Comparison of ENCODE assay signal across 11 cellular contexts in the genomic region with DNA sequence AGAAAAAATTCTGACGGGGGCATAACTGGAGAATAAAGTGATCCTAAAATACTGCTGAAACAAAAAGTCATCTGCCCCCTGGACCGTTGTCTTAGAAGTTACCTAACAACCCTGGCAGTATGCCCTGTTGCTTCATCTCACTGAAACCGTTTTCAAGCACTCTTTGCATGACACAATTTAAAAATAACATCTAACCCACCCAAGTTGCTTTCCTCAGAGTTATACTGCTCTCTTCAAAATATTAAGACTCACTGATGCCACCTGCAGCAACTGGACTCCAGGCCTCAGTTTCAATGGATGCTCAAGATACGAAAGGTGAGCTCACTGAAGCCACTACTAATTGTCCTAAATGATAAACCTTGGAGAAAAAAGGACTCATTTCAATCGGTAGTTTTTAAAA. TPM values are rescaled to one million over a fixed set of nuclear protein-coding genes. Genes with fewer than 3 reads are reported as not detected.
DNase-seq lines count a peak whose midpoint lies in the region; ATAC-seq and TF ChIP-seq lines count a peak whose summit lies in the region.
"Had no signal": no experiment of that assay in that cellular context is flagged by ENCODE, and none has a peak within 500 bp of the region (broad histone marks: within the 10 kb centered on the region; RNA-seq: fewer than 3 reads in every experiment).

No MANE protein-coding gene starts in this region.

- H3K9me3 Mint-ChIP-seq in activated naive CD4-positive, alpha-beta T cell treated with anti-CD3 and anti-CD28 coated beads for 36 hours, result no peaks in the 10 kb centered on the region

- intact Hi-C loops in activated naive CD4-positive, alpha-beta T cell treated with anti-CD3 and anti-CD28 coated beads for 36 hours (cut with micrococcal nuclease), result no loop called here

- no peaks in the 10 kb centered on the region for H3K9me3 ChIP-seq in fibroblast of lung (ENCODE audit: control insufficient read depth, insufficient read depth, low read depth, low read length)

- H3K36me3 ChIP-seq in ACC112 (ENCODE audit: insufficient read depth, low read length) (peaks cover 7% of the 10 kb centered on the region; the same call in 1 of the 2 replicates), fibroblast of lung (ENCODE audit: control insufficient read depth, insufficient read depth, low read length) (no peaks in the 10 kb centered on the region)

- CTCF ChIA-PET in activated naive CD4-positive, alpha-beta T cell treated with anti-CD3 and anti-CD28 coated beads for 36 hours (lab: Charles Lee), result no interaction called here

- no peak overlapping the region for H3K27ac Mint-ChIP-seq in activated naive CD4-positive, alpha-beta T cell treated with anti-CD3 and anti-CD28 coated beads for 36 hours
- H3K27ac Mint-ChIP-seq: CD4-positive, CD25-positive, alpha-beta regulatory T cell had no signal

- TF ChIP-seq CTCF in fibroblast of lung (conservative IDR thresholded peaks at IDR 0.05 in 1 of 2, IDR thresholded peaks at IDR 0.05 in 1 of 2; ENCODE audit: low read depth in 1 of 2, low read length in 2 of 2), result no peak

- peaks cover 42% of the 10 kb centered on the region for H3K4me1 ChIP-seq in ACC112 (ENCODE audit: control insufficient read depth, insufficient read depth, low read length, unreplicated experiment)
- peaks cover 2% of the 10 kb centered on the region for H3K4me1 ChIP-seq in fibroblast of lung (ENCODE audit: control insufficient read depth, extremely low read depth, insufficient read depth, low read length)

- H3K27me3 ChIP-seq in ACC112 (ENCODE audit: insufficient read depth, low read length) (no peaks in the 10 kb centered on the region), fibroblast of lung (ENCODE audit: control insufficient read depth, insufficient read depth, low read length) (no peaks in the 10 kb centered on the region)

- H3K4me1 Mint-ChIP-seq in activated naive CD4-positive, alpha-beta T cell treated with anti-CD3 and anti-CD28 coated beads for 36 hours (ENCODE audit: low read depth), result peaks cover 48% of the 10 kb centered on the region

- peaks cover 39% of the 10 kb centered on the region for H3K36me3 Mint-ChIP-seq in activated naive CD4-positive, alpha-beta T cell treated with anti-CD3 and anti-CD28 coated beads for 36 hours (ENCODE audit: low read depth)

- peak overlapping the region; percentile 24 for H3K27ac ChIP-seq in ACC112 (ENCODE audit: low read depth, low read length)
- no peak overlapping the region for H3K27ac ChIP-seq in fibroblast of lung (ENCODE audit: insufficient read depth, low read length)
- H3K27ac ChIP-seq: SK-N-MC had no signal

- H3K79me2 ChIP-seq in ACC112 (ENCODE audit: control insufficient read depth, insufficient read depth, low read length, unreplicated experiment) (peaks cover 50% of the 10 kb centered on the region), fibroblast of lung (ENCODE audit: control insufficient read depth, insufficient read depth, low read length) (peaks cover 32% of the 10 kb centered on the region)

- no peak overlapping the region for H3K9ac ChIP-seq in fibroblast of lung (ENCODE audit: insufficient read depth, low read length)

- no peak overlapping the region for H3K4me3 Mint-ChIP-seq in activated naive CD4-positive, alpha-beta T cell treated with anti-CD3 and anti-CD28 coated beads for 36 hours
- H3K4me3 Mint-ChIP-seq: CD4-positive, CD25-positive, alpha-beta regulatory T cell had no signal

- H4K20me1 ChIP-seq in fibroblast of lung (ENCODE audit: control insufficient read depth, extremely low read depth, insufficient read depth, low read length), result no peaks in the 10 kb centered on the region

- peak; percentile 87 for DNase-seq in Kasumi-1 (lab: John Stamatoyannopoulos, UW)
- peak; percentile 79 to 87 for DNase-seq in fibroblast of lung (ENCODE audit: low read depth in 2 of 2)
- no peak for DNase-seq in activated naive CD4-positive, alpha-beta T cell treated with anti-CD3 and anti-CD28 coated beads for 36 hours
- DNase-seq in DMS53 (lab: John Stamatoyannopoulos, UW), result no peak
- DNase-seq in middle frontal gyrus (ENCODE audit: extremely low spot score, low spot score), result no peak
- DNase-seq in NCI-H128 (lab: John Stamatoyannopoulos, UW; ENCODE audit: unreplicated experiment), result no peak
- DNase-seq: caudate nucleus; CD4-positive, CD25-positive, alpha-beta regulatory T cell had no signal

- no peak overlapping the region for H2AFZ ChIP-seq in ACC112 (ENCODE audit: low read length, unreplicated experiment)
- no peak overlapping the region for H2AFZ ChIP-seq in fibroblast of lung (ENCODE audit: low read length)

- H3K27me3 Mint-ChIP-seq in activated naive CD4-positive, alpha-beta T cell treated with anti-CD3 and anti-CD28 coated beads for 36 hours (ENCODE audit: low read depth), result no peaks in the 10 kb centered on the region
- H3K27me3 Mint-ChIP-seq: CD4-positive, CD25-positive, alpha-beta regulatory T cell had no signal

- peak; percentile 52 for ATAC-seq in GM21367 (IDR thresholded peaks at IDR 0.05; ENCODE audit: unreplicated experiment)

- H3K4me3 ChIP-seq in ACC112 (ENCODE audit: low read depth, low read length) (no peak overlapping the region), fibroblast of lung (replicated peaks in 1 of 4; ENCODE audit: control extremely low read depth in 1 of 4, insufficient read depth in 1 of 4, low read depth in 3 of 4, low read length in 4 of 4) (no peak overlapping the region)
- H3K4me3 ChIP-seq: SK-N-MC had no signal

- H3K4me2 ChIP-seq in fibroblast of lung (ENCODE audit: extremely low read depth, insufficient read depth, low read length), result no peak overlapping the region

RNA-seq across cellular contexts. Expression of a gene that starts 57.4 kb away (rescaled TPM):
- 9.8 and 17.8 TPM in 2 replicates for total RNA-seq in fibroblast of lung
- polyA plus RNA-seq in fibroblast of lung, result 13.4 and 19.2 TPM in 2 replicates
- polyA plus RNA-seq in fibroblast of lung (2012), result 6.2 and 10.6 TPM in 2 replicates
- 17.8 and 53.6 TPM in 2 replicates for polyA minus RNA-seq in fibroblast of lung (ENCODE audit: low replicate concordance)
- total RNA-seq in activated naive CD4-positive, alpha-beta T cell treated with anti-CD3 and anti-CD28 coated beads for 36 hours, result 100 to 1,000 TPM in 1 of 2 experiments, 10 to 100 TPM in 1; 99.4 to 101 TPM

Comparison
In these comparisons a context has a peak if more than half of its experiments do, and no peak if none do; other contexts are left out.
1. DNase-seq: peak in Kasumi-1 (2 of 2) and fibroblast of lung (2 of 2); none in activated naive CD4-positive, alpha-beta T cell treated with anti-CD3 and anti-CD28 coated beads for 36 hours (single experiment), DMS53 (single experiment), middle frontal gyrus (single experiment) and NCI-H128 (single experiment).